ENCODE assay signal across 17 cellular contexts in genomic region chr6:125001684-125002083, GRCh38. TPM values are rescaled to one million over a fixed set of nuclear protein-coding genes. Genes with fewer than 3 reads are reported as not detected.
DNase-seq lines count a peak whose midpoint lies in the region; ATAC-seq and TF ChIP-seq lines count a peak whose summit lies in the region.
"Had no signal": no experiment of that assay in that cellular context is flagged by ENCODE, and none has a peak within 500 bp of the region (broad histone marks: within the 10 kb centered on the region; RNA-seq: fewer than 3 reads in every experiment).

No MANE protein-coding gene starts in this region.

- H3K27me3 ChIP-seq in SJCRH30 (no peaks in the 10 kb centered on the region), parathyroid adenoma (ENCODE audit: control insufficient read depth, insufficient read depth, low read length) (no peaks in the 10 kb centered on the region)
- H3K27me3 ChIP-seq: sigmoid colon, thyroid gland had no signal

- H3K4me1 ChIP-seq in HEK293 (ENCODE audit: control insufficient read depth, insufficient read depth, low read length) = peaks cover 18% of the 10 kb centered on the region
- peaks cover 38% of the 10 kb centered on the region for H3K4me1 ChIP-seq in SJCRH30
- H3K4me1 ChIP-seq in parathyroid adenoma = peaks cover 57% of the 10 kb centered on the region

- peaks cover 9% of the 10 kb centered on the region for H3K79me2 ChIP-seq in parathyroid adenoma

- no peak overlapping the region for H2AFZ ChIP-seq in parathyroid adenoma
- H2AFZ ChIP-seq: PC-9 had no signal

- peak overlapping the region; percentile 66 for H3K4me2 ChIP-seq in parathyroid adenoma (ENCODE audit: low read length)
- H3K4me2 ChIP-seq: PC-9 had no signal

- H3K4me3 ChIP-seq in HEK293 (ENCODE audit: low read depth, low read length) = no peak overlapping the region
- peak overlapping the region; percentile 52 for H3K4me3 ChIP-seq in SJCRH30
- peak overlapping the region; percentile 51 for H3K4me3 ChIP-seq in fibroblast of pulmonary artery (replicated peaks; ENCODE audit: low read depth, low read length)
- H3K4me3 ChIP-seq in parathyroid adenoma (ENCODE audit: low read depth, low read length) = peak overlapping the region; percentile 36
- H3K4me3 ChIP-seq: PC-9, thyroid gland had no signal

- H3K9me3 ChIP-seq in HEK293 (ENCODE audit: control insufficient read depth, insufficient read depth, low read depth, low read length) (no peaks in the 10 kb centered on the region), SJCRH30 (replicated peaks) (no peaks in the 10 kb centered on the region), parathyroid adenoma (ENCODE audit: control insufficient read depth, low read length) (no peaks in the 10 kb centered on the region)
- H3K9me3 ChIP-seq: sigmoid colon, thyroid gland had no signal

- TF ChIP-seq CTCF in HEK293 (tag by site-specific recombination; IDR thresholded peaks at IDR 0.05) = no peak
- TF ChIP-seq CTCF in fibroblast of pulmonary artery (IDR thresholded peaks at IDR 0.05; ENCODE audit: low read length, missing control alignments) = no peak
- TF ChIP-seq CTCF in parathyroid adenoma (IDR thresholded peaks at IDR 0.05) = no peak

- no peak for ATAC-seq in GM21528 (IDR thresholded peaks at IDR 0.05; ENCODE audit: low FRiP score, unreplicated experiment)
- no peak for ATAC-seq in HG03095 (IDR thresholded peaks at IDR 0.05; ENCODE audit: unreplicated experiment)
- ATAC-seq: activated naive CD4-positive, alpha-beta T cell treated with anti-CD3 and anti-CD28 coated beads, Interleukin-2, amount 50 U/mL, for 72 hours had no signal

- H3K27ac ChIP-seq in HEK293 (ENCODE audit: extremely low read depth, low read depth, low read length) = no peak overlapping the region
- peak overlapping the region; percentile 94 for H3K27ac ChIP-seq in SJCRH30
- peak overlapping the region; percentile 85 for H3K27ac ChIP-seq in parathyroid adenoma
- H3K27ac ChIP-seq: C4-2B, PC-9 had no signal

- CTCF ChIA-PET in HEK293 (lab: Yijun Ruan, JAX) = interaction anchor here (1.3 kb wide), 1 partner anchor 113 kb away, joined by 3 read pairs; no protein-coding TSS in a partner anchor

- no peak overlapping the region for H3K9ac ChIP-seq in parathyroid adenoma

- POLR2A ChIA-PET in HEK293 (lab: Yijun Ruan, JAX) = no interaction called here

- H3K36me3 ChIP-seq in HEK293 (ENCODE audit: control insufficient read depth in 2 of 2, insufficient read depth in 1 of 2, low read length in 2 of 2) (peaks cover 0 to 5% of the 10 kb centered on the region in 2 experiments; a peak in 1 of 3 replicates), SJCRH30 (0 out of 2 replicates have a peak, but pooled peaks cover 4% of the 10 kb centered on the region), parathyroid adenoma (ENCODE audit: control insufficient read depth, insufficient read depth, low read length) (no peaks in the 10 kb centered on the region)
- H3K36me3 ChIP-seq: thyroid gland had no signal

- peak in 1 of 2 experiments; percentile 75 for DNase-seq in SJCRH30
- no peak for DNase-seq in fibroblast of pulmonary artery (ENCODE audit: low read depth)
- no peak for DNase-seq in AG20443 (ENCODE audit: low spot score)
- no peak for DNase-seq in HUDEP-2 (lab: John Stamatoyannopoulos, UW; ENCODE audit: unreplicated experiment in 76 of 76)
- DNase-seq: activated CD4-positive, alpha-beta memory T cell treated with anti-CD3 and anti-CD28 coated beads for 36 hours; activated T-cell treated with anti-CD3 and anti-CD28 coated beads, Interleukin-2, amount 50 U/mL, for 24 hours; DND-41; NCI-H774; PC-9; sigmoid colon had no signal

TF ChIP-seq in HEK293, 187 proteins besides CTCF, POLR2A, EP300 and RAD21:
- TF ChIP-seq FEZF1 (tag by site-specific recombination; IDR thresholded peaks at IDR 0.05) = no peak
- TF ChIP-seq WT1 (tag by site-specific recombination; IDR thresholded peaks at IDR 0.05) = 0 out of 2 replicates have a peak, but pooled peaks have one; percentile 29
- peak; percentile 88 for TF ChIP-seq PRDM6 (tag by site-specific recombination; IDR thresholded peaks at IDR 0.05)
- TF ChIP-seq MEIS1 (CRISPR knock-in tag; IDR thresholded peaks at IDR 0.05; ENCODE audit: borderline replicate concordance) = 0 out of 2 replicates have a peak, but pooled peaks have one; percentile 24

RNA-seq across cellular contexts. Expression of gene RNF217, which starts 39.4 kb away (rescaled TPM):
- 11.5 and 16.0 TPM in 2 replicates for total RNA-seq in SJCRH30 (2014; rRNA removed; shearing (Covaris generic))
